ENCODE assay signal across 8 cellular contexts in genomic region chr17:7435676-7436555, GRCh38. TPM values are rescaled to one million over a fixed set of nuclear protein-coding genes. Genes with fewer than 3 reads are reported as not detected.
DNase-seq lines count a peak whose midpoint lies in the region; ATAC-seq, FAIRE-seq and TF ChIP-seq lines count a peak whose summit lies in the region.

No MANE protein-coding gene starts in this region.

- intact Hi-C loops in Right ventricle myocardium superior (cut with DNase I), result loop anchor here (2.0 to 10.0 kb wide), 3 partner anchors 46 to 125 kb away; partner anchors contain the start of genes KCTD11, POLR2A, SENP3 and SLC35G6

- TF ChIP-seq CTCF in retinal pigment epithelial cell (conservative IDR thresholded peaks at IDR 0.05; ENCODE audit: low read depth, low read length), result peak; percentile 23

- FAIRE-seq in HTR-8/SVneo (lab: Jason Lieb, UNC) (no peak), GM19239 (lab: Jason Lieb, UNC) (no peak)

- ATAC-seq in GM18498 (IDR thresholded peaks at IDR 0.05; ENCODE audit: unreplicated experiment), result peak; percentile 15
- peak; percentile 17 for ATAC-seq in HG02938 (IDR thresholded peaks at IDR 0.05; ENCODE audit: unreplicated experiment)
- ATAC-seq in Right ventricle myocardium superior (ENCODE audit: poor library complexity), result peak; percentile 1

- DNase-seq in OCI-M1 (lab: John Stamatoyannopoulos, UW) (peak; percentile 94), Right ventricle myocardium superior (peak; percentile 71), retinal pigment epithelial cell (ENCODE audit: low read depth) (no peak), HTR-8/SVneo (ENCODE audit: insufficient read length, low spot score) (no peak), GM19239 (ENCODE audit: insufficient read length, low spot score) (no peak)
- DNase-seq in activated effector memory CD4-positive, alpha-beta T cell treated with Interleukin-2 at 50 U/mL for 16 hours, result peak; percentile 59

- peak overlapping the region; percentile 70 for H3K4me3 ChIP-seq in retinal pigment epithelial cell (ENCODE audit: low read length)

RNA-seq across cellular contexts. Expression of gene TMEM102, which starts 0.7 kb away (rescaled TPM):
- 1.7 TPM for total RNA-seq in Right ventricle myocardium superior

RNA-seq across cellular contexts. Expression of gene FGF11, which starts 3.4 kb away (rescaled TPM):
- total RNA-seq in Right ventricle myocardium superior, result 9.8 TPM

RNA-seq across cellular contexts. Expression of gene SPEM3, which starts 7.3 kb away (rescaled TPM):
- not detected for total RNA-seq in Right ventricle myocardium superior

RNA-seq across cellular contexts. Expression of gene CHRNB1, which starts 8.9 kb away (rescaled TPM):
- total RNA-seq in Right ventricle myocardium superior, result 9.8 TPM

RNA-seq across cellular contexts. Expression of gene SPEM2, which starts 10.5 kb away (rescaled TPM):
- total RNA-seq in Right ventricle myocardium superior, result not detected

Comparison
In these comparisons a context has a peak if more than half of its experiments do, and no peak if none do; other contexts are left out.
1. DNase-seq: peak in OCI-M1 (single experiment), activated effector memory CD4-positive, alpha-beta T cell treated with Interleukin-2 at 50 U/mL for 16 hours (single experiment) and Right ventricle myocardium superior (single experiment); none in retinal pigment epithelial cell (single experiment), HTR-8/SVneo (single experiment) and GM19239 (single experiment).
2. Peak in every context shown above with its lines, with median percentiles within 50 percentile points of each other: ATAC-seq.